8 cellular contexts compared by ENCODE assay signal in genomic region chr14:65164068-65164824, GRCh38.
DNase-seq lines count a peak whose midpoint lies in the region; ATAC-seq and TF ChIP-seq lines count a peak whose summit lies in the region.

No MANE protein-coding gene starts in this region.

- DNase-seq in DMS114 treated with DMSO at 0.1 percent for 48 hours (lab: John Stamatoyannopoulos, UW; ENCODE audit: unreplicated experiment) (peak; percentile 19), HS-27A (ENCODE audit: low read depth) (peak; percentile 27), OCI-LY7 (ENCODE audit: low spot score) (peak; percentile 79), astrocyte of the cerebellum (ENCODE audit: low read depth) (peak; percentile 62), iris pigment epithelial cell (ENCODE audit: low read depth) (peak; percentile 42)
- DNase-seq in stimulated activated naive B cell treated with anti-CD40 and anti-IgM and Interleukin-4, amounts not matched to agents 10 μg/mL and 1 μg/mL and 100 μg/mL, for 72 hours = no peak

- peak; percentile 54 to 56 for ATAC-seq in stimulated activated naive B cell treated with anti-CD40 and anti-IgM and Interleukin-4, amounts not matched to agents 10 μg/mL and 1 μg/mL and 100 μg/mL, for 72 hours (replicated peaks)
- no peak for ATAC-seq in HG03439 (IDR thresholded peaks at IDR 0.05; ENCODE audit: unreplicated experiment)
- no peak for ATAC-seq in GM21367 (IDR thresholded peaks at IDR 0.05; ENCODE audit: unreplicated experiment)

- H3K36me3 Mint-ChIP-seq in stimulated activated naive B cell treated with anti-CD40 and anti-IgM and Interleukin-4, amounts not matched to agents 10 μg/mL and 1 μg/mL and 100 μg/mL, for 72 hours = no peaks in the 10 kb centered on the region

- no peaks in the 10 kb centered on the region for H3K79me2 ChIP-seq in OCI-LY7 (ENCODE audit: insufficient read depth, low read depth, low read length)

- H3K27me3 Mint-ChIP-seq in stimulated activated naive B cell treated with anti-CD40 and anti-IgM and Interleukin-4, amounts not matched to agents 10 μg/mL and 1 μg/mL and 100 μg/mL, for 72 hours = no peaks in the 10 kb centered on the region

- H3K4me1 Mint-ChIP-seq in stimulated activated naive B cell treated with anti-CD40 and anti-IgM and Interleukin-4, amounts not matched to agents 10 μg/mL and 1 μg/mL and 100 μg/mL, for 72 hours = peaks cover 20 to 29% of the 10 kb centered on the region in 2 donors

- peaks cover 53% of the 10 kb centered on the region for H3K4me1 ChIP-seq in OCI-LY7 (ENCODE audit: insufficient read depth, low read length, poor library complexity, severe bottlenecking)

- in situ Hi-C loops in astrocyte of the cerebellum (cut with HindIII; ENCODE audit: low sequenced_read_pairs) = loop anchor here (25.0 kb wide), 1 partner anchor 798 kb away; no protein-coding TSS in a partner anchor

- no peak overlapping the region for H3K27ac Mint-ChIP-seq in stimulated activated naive B cell treated with anti-CD40 and anti-IgM and Interleukin-4, amounts not matched to agents 10 μg/mL and 1 μg/mL and 100 μg/mL, for 72 hours

- H3K36me3 ChIP-seq in OCI-LY7 (ENCODE audit: insufficient read depth, low read length) = no peaks in the 10 kb centered on the region

- no peaks in the 10 kb centered on the region for H3K9me2 ChIP-seq in OCI-LY7 (ENCODE audit: insufficient read depth, low read length)

- H4K20me1 ChIP-seq in OCI-LY7 (ENCODE audit: insufficient read depth, low read length) = no peaks in the 10 kb centered on the region

- CTCF ChIA-PET in OCI-LY7 (lab: Charles Lee; ENCODE audit: unreplicated experiment) = interaction anchor here (0.6 to 1.1 kb wide), 4 partner anchors 122 to 660 kb away, joined by 3 to 4 read pairs (median 4); no protein-coding TSS in a partner anchor

- POLR2A ChIA-PET in OCI-LY7 (lab: Charles Lee) = interaction anchor here (0.5 to 1.2 kb wide), 5 partner anchors 41 to 619 kb away, joined by 3 to 6 read pairs (median 3); no protein-coding TSS in a partner anchor

- peak overlapping the region; percentile 33; the same call in 1 of the 2 replicates for H2AFZ ChIP-seq in OCI-LY7 (ENCODE audit: low read length)

- H3K4me3 Mint-ChIP-seq in stimulated activated naive B cell treated with anti-CD40 and anti-IgM and Interleukin-4, amounts not matched to agents 10 μg/mL and 1 μg/mL and 100 μg/mL, for 72 hours = no peak overlapping the region

- H3K9me3 Mint-ChIP-seq in stimulated activated naive B cell treated with anti-CD40 and anti-IgM and Interleukin-4, amounts not matched to agents 10 μg/mL and 1 μg/mL and 100 μg/mL, for 72 hours = peaks cover 0 to 2% of the 10 kb centered on the region in 2 donors

- no peaks in the 10 kb centered on the region for H3K9me3 ChIP-seq in OCI-LY7 (ENCODE audit: low read length)

- TF ChIP-seq CTCF in OCI-LY7 (conservative IDR thresholded peaks at IDR 0.05; ENCODE audit: low read length) = peak; percentile 99
- TF ChIP-seq CTCF in astrocyte of the cerebellum (IDR thresholded peaks at IDR 0.05; ENCODE audit: low read depth, low read length, missing control alignments) = peak; percentile 60

- peak overlapping the region; percentile 13 for H3K4me2 ChIP-seq in OCI-LY7 (ENCODE audit: low read length)

- BruUV-seq in OCI-LY7 (replicated peaks; lab: Mats Ljungman, UMichigan) = no TSS peak

- intact Hi-C loops in OCI-LY7 (cut with micrococcal nuclease; ENCODE audit: unreplicated experiment) = loop anchor here (1.0 to 2.0 kb wide), 6 partner anchors 122 to 906 kb away; partner anchors contain the start of gene FNTB

- peak overlapping the region; percentile 17 for H3K27ac ChIP-seq in OCI-LY7 (ENCODE audit: low read depth, low read length, poor library complexity, severe bottlenecking)

- H3K4me3 ChIP-seq in OCI-LY7 (ENCODE audit: low read depth, low read length, poor library complexity, severe bottlenecking) (no peak overlapping the region), astrocyte of the cerebellum (ENCODE audit: low read depth, low read length) (no peak overlapping the region)

Comparison
In these comparisons a context has a peak if more than half of its experiments do, and no peak if none do; other contexts are left out.
1. ATAC-seq: peak in stimulated activated naive B cell treated with anti-CD40 and anti-IgM and Interleukin-4, amounts not matched to agents 10 μg/mL and 1 μg/mL and 100 μg/mL, for 72 hours (2 of 2); none in HG03439 (single experiment) and GM21367 (single experiment).